8 cellular contexts compared by ENCODE assay signal in genomic region chr19:49890349-49891311, GRCh38. TPM values are rescaled to one million over a fixed set of nuclear protein-coding genes. Genes with fewer than 3 reads are reported as not detected.
A peak's percentile ranks its signal among the peaks of the same experiment; 100 is the strongest.
DNase-seq lines count a peak whose midpoint lies in the region; ATAC-seq and TF ChIP-seq lines count a peak whose summit lies in the region.

No MANE protein-coding gene starts in this region.

- no peak for TF ChIP-seq EP300 in esophagus muscularis mucosa (IDR thresholded peaks at IDR 0.05)

- H3K27me3 ChIP-seq in esophagus muscularis mucosa: peaks cover 0 to 37% (median 9%) of the 10 kb centered on the region in 4 donors

- no peak for TF ChIP-seq POLR2A in esophagus muscularis mucosa (IDR thresholded peaks at IDR 0.05; ENCODE audit: low read depth)

- DNase-seq in NCI-H1105 treated with DMSO at 0.1 percent for 48 hours (lab: John Stamatoyannopoulos, UW) (peak; percentile 53), esophagus muscularis mucosa (ENCODE audit: extremely low spot score) (no peak), retinal pigment epithelial cell (ENCODE audit: low read depth) (no peak), NCI-H1694 (lab: John Stamatoyannopoulos, UW) (no peak)
- DNase-seq in activated CD8-positive, alpha-beta memory T cell treated with anti-CD3 and anti-CD28 coated beads for 4 hours (ENCODE audit: low read depth in 2 of 2): peak; percentile 33 to 46

- H3K27ac ChIP-seq in C4-2B (peak overlapping the region; percentile 72), esophagus muscularis mucosa (replicated peaks in 1 of 4) (no peak overlapping the region)

- TF ChIP-seq CTCF in C4-2B (conservative IDR thresholded peaks at IDR 0.05) (no peak; the same call in 1 of the 2 replicates), esophagus muscularis mucosa (IDR thresholded peaks at IDR 0.05) (no peak), retinal pigment epithelial cell (conservative IDR thresholded peaks at IDR 0.05; ENCODE audit: low read depth, low read length) (no peak)

- peak overlapping the region; percentile 32 to 50 (median 39) for H3K4me3 ChIP-seq in esophagus muscularis mucosa
- peak overlapping the region; percentile 25 for H3K4me3 ChIP-seq in retinal pigment epithelial cell (ENCODE audit: low read length)

- peaks cover 9 to 17% (median 16%) of the 10 kb centered on the region in 4 donors for H3K4me1 ChIP-seq in esophagus muscularis mucosa

- intact Hi-C loops in esophagus muscularis mucosa (cut with DNase I): no loop called here

- no peak for ATAC-seq in GM21528 (IDR thresholded peaks at IDR 0.05; ENCODE audit: low FRiP score, unreplicated experiment)
- ATAC-seq in HG03139 (IDR thresholded peaks at IDR 0.05; ENCODE audit: unreplicated experiment): no peak

- H3K36me3 ChIP-seq in esophagus muscularis mucosa: peaks cover 4 to 40% (median 22%) of the 10 kb centered on the region in 4 donors

- 12% methylated on average over 37 of the region's 69 CpGs for WGBS in esophagus muscularis mucosa

- no peaks in the 10 kb centered on the region for H3K9me3 ChIP-seq in esophagus muscularis mucosa

RNA-seq across cellular contexts. Expression of gene IL4I1, which starts 6.1 kb away (rescaled TPM):
- total RNA-seq in esophagus muscularis mucosa: under 1 TPM in 2 of 4 donors, not detected in 2; 0.34 to 0.50 TPM

RNA-seq across cellular contexts. Expression of gene TBC1D17, which starts 13.1 kb away (rescaled TPM):
- total RNA-seq in esophagus muscularis mucosa: 10 to 100 TPM; 35.1 to 60.9 (median 44.0) TPM

RNA-seq across cellular contexts. Expression of gene AKT1S1, which starts 13.5 kb away (rescaled TPM):
- 10 to 100 TPM; 15.4 to 30.6 (median 21.9) TPM for total RNA-seq in esophagus muscularis mucosa

RNA-seq across cellular contexts. Expression of gene PNKP, which starts 23.3 kb away (rescaled TPM):
- 10 to 100 TPM; 21.4 to 43.7 (median 27.8) TPM for total RNA-seq in esophagus muscularis mucosa

RNA-seq across cellular contexts. Expression of gene ATF5, which starts 38.4 kb away (rescaled TPM):
- 10 to 100 TPM; 12.0 to 22.0 (median 14.4) TPM for total RNA-seq in esophagus muscularis mucosa

Comparison
In these comparisons a context has a peak if more than half of its experiments do, and no peak if none do; other contexts are left out.
1. DNase-seq: peak in NCI-H1105 treated with DMSO at 0.1 percent for 48 hours (single experiment) and activated CD8-positive, alpha-beta memory T cell treated with anti-CD3 and anti-CD28 coated beads for 4 hours (2 of 2); none in esophagus muscularis mucosa (single experiment), retinal pigment epithelial cell (single experiment) and NCI-H1694 (single experiment).